16 cellular contexts compared by ENCODE assay signal in genomic region chr5:43268188-43268820, GRCh38. TPM values are rescaled to one million over a fixed set of nuclear protein-coding genes. Genes with fewer than 3 reads are reported as not detected.
DNase-seq lines count a peak whose midpoint lies in the region; ATAC-seq and TF ChIP-seq lines count a peak whose summit lies in the region.
"Had no signal": no experiment of that assay in that cellular context is flagged by ENCODE, and none has a peak within 500 bp of the region (broad histone marks: within the 10 kb centered on the region; RNA-seq: fewer than 3 reads in every experiment).

No MANE protein-coding gene starts in this region.

- peaks cover 11 to 56% (median 24%) of the 10 kb centered on the region in 5 donors for H3K27me3 Mint-ChIP-seq in naive thymus-derived CD8-positive, alpha-beta T cell
- H3K27me3 Mint-ChIP-seq in glutamatergic neuron (ENCODE audit: unreplicated experiment) = no peaks in the 10 kb centered on the region

- H3K27ac ChIP-seq in left lung = no peak overlapping the region
- H3K27ac ChIP-seq: thyroid gland had no signal

- H3K4me3 Mint-ChIP-seq in stimulated activated effector memory CD8-positive, alpha-beta T cell treated with anti-CD3 and anti-CD28 coated beads, Interleukin-12 subunit alpha, Interleukin-12 subunit beta, amount 100 ng/mL, for 72 hours = no peak overlapping the region
- no peak overlapping the region for H3K4me3 Mint-ChIP-seq in naive thymus-derived CD8-positive, alpha-beta T cell
- H3K4me3 Mint-ChIP-seq in glutamatergic neuron (ENCODE audit: unreplicated experiment) = no peak overlapping the region
- H3K4me3 Mint-ChIP-seq: activated T-helper 1 cell treated with anti-CD3 and anti-CD28 coated beads, Interleukin-12 subunit alpha, Interleukin-12 subunit beta, Interleukin-2, Interleukin-4 antibody, amounts not matched to agents 30 ng/mL and 10 ng/mL and 1 ng/mL, durations not matched to agents 14 hours and 24 hours and 36 hours had no signal

- H3K4me1 Mint-ChIP-seq in stimulated activated effector memory CD8-positive, alpha-beta T cell treated with anti-CD3 and anti-CD28 coated beads, Interleukin-12 subunit alpha, Interleukin-12 subunit beta, amount 100 ng/mL, for 72 hours = peaks cover 14% of the 10 kb centered on the region
- peaks cover 0 to 2% (median 0%) of the 10 kb centered on the region in 4 donors for H3K4me1 Mint-ChIP-seq in naive thymus-derived CD8-positive, alpha-beta T cell
- no peaks in the 10 kb centered on the region for H3K4me1 Mint-ChIP-seq in glutamatergic neuron (ENCODE audit: low read depth, unreplicated experiment)

- no peak overlapping the region for H3K27ac Mint-ChIP-seq in stimulated activated effector memory CD8-positive, alpha-beta T cell treated with anti-CD3 and anti-CD28 coated beads, Interleukin-12 subunit alpha, Interleukin-12 subunit beta, amount 100 ng/mL, for 72 hours
- H3K27ac Mint-ChIP-seq in naive thymus-derived CD8-positive, alpha-beta T cell = no peak overlapping the region
- H3K27ac Mint-ChIP-seq in glutamatergic neuron (ENCODE audit: unreplicated experiment) = no peak overlapping the region
- H3K27ac Mint-ChIP-seq: activated T-helper 1 cell treated with anti-CD3 and anti-CD28 coated beads, Interleukin-12 subunit alpha, Interleukin-12 subunit beta, Interleukin-2, Interleukin-4 antibody, amounts not matched to agents 30 ng/mL and 10 ng/mL and 1 ng/mL, durations not matched to agents 14 hours and 24 hours and 36 hours had no signal

- H3K36me3 ChIP-seq in left lung = no peaks in the 10 kb centered on the region
- H3K36me3 ChIP-seq: thyroid gland had no signal

- H3K4me3 ChIP-seq in left lung = no peak overlapping the region
- H3K4me3 ChIP-seq: thyroid gland had no signal

- DNase-seq in stimulated activated effector memory CD8-positive, alpha-beta T cell treated with anti-CD3 and anti-CD28 coated beads, Interleukin-12 subunit alpha, Interleukin-12 subunit beta, amount 100 ng/mL, for 72 hours (ENCODE audit: low spot score in 2 of 2) = no peak
- DNase-seq in naive thymus-derived CD8-positive, alpha-beta T cell = no peak
- DNase-seq in GM19238 (ENCODE audit: insufficient read length, low spot score) (no peak), left lung (no peak), glutamatergic neuron (no peak)
- DNase-seq: activated CD4-positive, alpha-beta T cell treated with anti-CD3 and anti-CD28 coated beads for 4 hours; aorta; KG1; mammary epithelial cell; NCI-H1436 treated with DMSO at 0.1 percent for 48 hours; NCI-H524 treated with DMSO at 0.1 percent for 48 hours; thyroid gland had no signal

- TF ChIP-seq CTCF in left lung (IDR thresholded peaks at IDR 0.05) (no peak), glutamatergic neuron (IDR thresholded peaks at IDR 0.05; ENCODE audit: partially characterized antibody, unreplicated experiment) (no peak)

- no peaks in the 10 kb centered on the region for H3K36me3 Mint-ChIP-seq in stimulated activated effector memory CD8-positive, alpha-beta T cell treated with anti-CD3 and anti-CD28 coated beads, Interleukin-12 subunit alpha, Interleukin-12 subunit beta, amount 100 ng/mL, for 72 hours
- H3K36me3 Mint-ChIP-seq in naive thymus-derived CD8-positive, alpha-beta T cell = peaks cover 0 to 27% (median 2%) of the 10 kb centered on the region in 3 donors
- peaks cover 19% of the 10 kb centered on the region for H3K36me3 Mint-ChIP-seq in glutamatergic neuron (ENCODE audit: unreplicated experiment)

- H3K9me3 ChIP-seq in left lung = no peaks in the 10 kb centered on the region
- H3K9me3 ChIP-seq: thyroid gland had no signal

- POLR2A ChIA-PET in naive thymus-derived CD8-positive, alpha-beta T cell (lab: Charles Lee) = no interaction called here

- ATAC-seq in GM18909 (IDR thresholded peaks at IDR 0.05; ENCODE audit: poor library complexity, unreplicated experiment) (peak; percentile 91), GM21825 (IDR thresholded peaks at IDR 0.05; ENCODE audit: unreplicated experiment) (peak; percentile 80), HG03108 (IDR thresholded peaks at IDR 0.05; ENCODE audit: unreplicated experiment) (peak; percentile 74), left lung (no peak)
- ATAC-seq in stimulated activated effector memory CD8-positive, alpha-beta T cell treated with anti-CD3 and anti-CD28 coated beads, Interleukin-12 subunit alpha, Interleukin-12 subunit beta, amount 100 ng/mL, for 72 hours = peak; percentile 61
- no peak for ATAC-seq in naive thymus-derived CD8-positive, alpha-beta T cell

- no peaks in the 10 kb centered on the region for H3K4me1 ChIP-seq in left lung

- H3K27me3 ChIP-seq in left lung = no peaks in the 10 kb centered on the region
- H3K27me3 ChIP-seq: thyroid gland had no signal

- intact Hi-C loops in left lung (cut with DNase I) = no loop called here

- peaks cover 7% of the 10 kb centered on the region for H3K9me3 Mint-ChIP-seq in stimulated activated effector memory CD8-positive, alpha-beta T cell treated with anti-CD3 and anti-CD28 coated beads, Interleukin-12 subunit alpha, Interleukin-12 subunit beta, amount 100 ng/mL, for 72 hours
- H3K9me3 Mint-ChIP-seq in naive thymus-derived CD8-positive, alpha-beta T cell = peaks cover 3 to 23% (median 13%) of the 10 kb centered on the region in 9 donors
- H3K9me3 Mint-ChIP-seq in glutamatergic neuron (ENCODE audit: unreplicated experiment) = peaks cover 3% of the 10 kb centered on the region

RNA-seq across cellular contexts. Expression of gene HMGCS1, which starts 44.9 kb away (rescaled TPM):
- 10 to 100 TPM; 32.5 to 36.5 TPM for total RNA-seq in naive thymus-derived CD8-positive, alpha-beta T cell
- 10 to 100 TPM in 1 of 3 donors, 1 to 10 TPM in 2; 4.0 to 11.6 (median 4.2) TPM for polyA plus RNA-seq in naive thymus-derived CD8-positive, alpha-beta T cell
- 100 to 1,000 TPM in 1 of 2 donors, 10 to 100 TPM in 1; 93.6 to 279 TPM for total RNA-seq in left lung
- 452 TPM for total RNA-seq in glutamatergic neuron (ENCODE audit: unreplicated experiment)

Comparison
In these comparisons a context has a peak if more than half of its experiments do, and no peak if none do; other contexts are left out.
1. ATAC-seq: peak in GM18909 (single experiment), GM21825 (single experiment), HG03108 (single experiment) and stimulated activated effector memory CD8-positive, alpha-beta T cell treated with anti-CD3 and anti-CD28 coated beads, Interleukin-12 subunit alpha, Interleukin-12 subunit beta, amount 100 ng/mL, for 72 hours (single experiment); none in naive thymus-derived CD8-positive, alpha-beta T cell (0 of 2) and left lung (single experiment).